14 cellular contexts compared by ENCODE assay signal in the genomic region with DNA sequence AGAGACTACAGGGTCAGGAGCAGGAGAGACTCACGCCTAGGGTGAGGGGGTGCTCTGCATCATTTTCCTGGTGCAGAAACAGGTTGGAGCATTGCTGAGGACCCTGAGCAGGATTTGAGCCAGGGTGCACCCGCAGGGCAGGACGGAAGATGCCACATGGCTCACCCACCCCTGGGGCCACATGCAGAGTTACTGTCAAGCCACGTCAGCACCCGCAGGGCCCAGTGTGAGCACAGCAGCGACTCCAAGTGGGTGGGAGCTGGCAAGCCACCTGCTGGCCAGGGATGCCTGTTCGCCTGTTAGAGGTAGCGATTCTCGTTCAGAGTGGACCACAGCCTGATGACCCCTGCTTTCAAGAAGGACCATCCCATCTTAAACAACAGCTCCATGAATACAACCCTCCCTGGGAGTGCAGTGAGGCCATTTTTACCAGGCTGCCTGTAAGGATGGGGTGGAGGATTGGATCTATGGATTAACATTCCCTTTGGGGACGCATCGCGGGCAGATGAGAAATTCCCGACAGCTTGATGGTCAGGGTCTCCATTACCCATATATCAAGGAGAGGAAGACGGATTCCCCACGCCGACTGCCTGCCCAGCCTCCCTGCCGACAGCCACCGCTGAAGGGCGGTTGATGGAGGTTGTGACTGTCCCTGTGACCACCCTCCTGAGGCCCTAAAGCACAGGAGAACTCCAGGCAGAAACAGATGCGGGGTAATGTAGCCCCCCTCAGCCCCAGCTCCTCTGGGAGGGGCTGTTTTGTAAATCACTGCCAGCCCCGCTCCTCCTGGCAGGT.
DNase-seq lines count a peak whose midpoint lies in the region; ATAC-seq and TF ChIP-seq lines count a peak whose summit lies in the region.
"Had no signal": no experiment of that assay in that cellular context is flagged by ENCODE, and none has a peak within 500 bp of the region (broad histone marks: within the 10 kb centered on the region; RNA-seq: fewer than 3 reads in every experiment).

No MANE protein-coding gene starts in this region.

- no peak overlapping the region for H3K27ac ChIP-seq in PC-9
- H3K27ac ChIP-seq: VCaP had no signal

- POLR2A ChIA-PET in PC-9 (lab: Charles Lee; ENCODE audit: unreplicated experiment), result no interaction called here

- no peaks in the 10 kb centered on the region for H3F3A ChIP-seq in PC-9 (ENCODE audit: insufficient read depth, low read depth)

- no peak overlapping the region for H2AFZ ChIP-seq in PC-9

- no peak overlapping the region for H3K27ac Mint-ChIP-seq in glutamatergic neuron (ENCODE audit: unreplicated experiment)
- no peak overlapping the region for H3K27ac Mint-ChIP-seq in stimulated activated naive B cell treated with anti-CD40 and anti-IgM and Interleukin-4, amounts not matched to agents 10 μg/mL and 1 μg/mL and 100 μg/mL, for 72 hours
- no peak overlapping the region for H3K27ac Mint-ChIP-seq in T-helper 2 cell treated with Interferon-gamma antibody and Interleukin-4, amounts not matched to agents 5 μg/mL and 100 μg/mL, for 36 hours
- H3K27ac Mint-ChIP-seq: activated naive CD4-positive, alpha-beta T cell treated with anti-CD3 and anti-CD28 coated beads for 36 hours; CD8-positive, alpha-beta memory T cell; dendritic cell treated with granulocyte-macrophage colony-stimulating factor and Interleukin-4, amounts not matched to agents 40 ng/mL and 50 ng/mL, for 4 days had no signal

- no peaks in the 10 kb centered on the region for H3K9me2 ChIP-seq in PC-9 (ENCODE audit: insufficient read depth)

- no peaks in the 10 kb centered on the region for H3K27me3 ChIP-seq in PC-9 (ENCODE audit: insufficient read depth, low read depth)

- DNase-seq in stimulated activated CD4-positive, alpha-beta T cell treated with anti-CD3 and anti-CD28 coated beads, Interleukin-4, amount 100 ng/mL, for 1 hour, result peak; percentile 0
- no peak for DNase-seq in stimulated activated CD4-positive, alpha-beta T cell treated with anti-CD3 and anti-CD28 coated beads, Interleukin-12 subunit alpha, Interleukin-12 subunit beta, amount 100 ng/mL, for 4 hours
- DNase-seq in PC-9, result peak; percentile 16 to 44
- DNase-seq in glutamatergic neuron, result peak; percentile 20
- no peak for DNase-seq in NCI-H748 treated with DMSO at 0.1 percent for 48 hours (lab: John Stamatoyannopoulos, UW)
- no peak for DNase-seq in stimulated activated naive B cell treated with anti-CD40 and anti-IgM and Interleukin-4, amounts not matched to agents 10 μg/mL and 1 μg/mL and 100 μg/mL, for 72 hours
- no peak for DNase-seq in T-helper 2 cell treated with Interferon-gamma antibody and Interleukin-4, amounts not matched to agents 5 μg/mL and 100 μg/mL, for 36 hours (ENCODE audit: low spot score)
- no peak for DNase-seq in NCI-H2227 treated with DMSO at 0.1 percent for 48 hours (lab: John Stamatoyannopoulos, UW)
- DNase-seq: activated naive CD4-positive, alpha-beta T cell treated with anti-CD3 and anti-CD28 coated beads for 36 hours; mesenchymal stem cell; NCI-H1092 treated with DMSO at 0.1 percent for 48 hours had no signal

- peaks cover 6% of the 10 kb centered on the region for H3K9me3 Mint-ChIP-seq in glutamatergic neuron (ENCODE audit: unreplicated experiment)
- H3K9me3 Mint-ChIP-seq in stimulated activated naive B cell treated with anti-CD40 and anti-IgM and Interleukin-4, amounts not matched to agents 10 μg/mL and 1 μg/mL and 100 μg/mL, for 72 hours, result no peaks in the 10 kb centered on the region
- no peaks in the 10 kb centered on the region for H3K9me3 Mint-ChIP-seq in T-helper 2 cell treated with Interferon-gamma antibody and Interleukin-4, amounts not matched to agents 5 μg/mL and 100 μg/mL, for 36 hours
- H3K9me3 Mint-ChIP-seq: activated naive CD4-positive, alpha-beta T cell treated with anti-CD3 and anti-CD28 coated beads for 36 hours; CD8-positive, alpha-beta memory T cell; dendritic cell treated with granulocyte-macrophage colony-stimulating factor and Interleukin-4, amounts not matched to agents 40 ng/mL and 50 ng/mL, for 4 days had no signal

- H3K4me3 Mint-ChIP-seq in glutamatergic neuron (ENCODE audit: unreplicated experiment), result no peak overlapping the region
- no peak overlapping the region for H3K4me3 Mint-ChIP-seq in stimulated activated naive B cell treated with anti-CD40 and anti-IgM and Interleukin-4, amounts not matched to agents 10 μg/mL and 1 μg/mL and 100 μg/mL, for 72 hours
- no peak overlapping the region for H3K4me3 Mint-ChIP-seq in T-helper 2 cell treated with Interferon-gamma antibody and Interleukin-4, amounts not matched to agents 5 μg/mL and 100 μg/mL, for 36 hours
- H3K4me3 Mint-ChIP-seq: activated naive CD4-positive, alpha-beta T cell treated with anti-CD3 and anti-CD28 coated beads for 36 hours; CD8-positive, alpha-beta memory T cell; dendritic cell treated with granulocyte-macrophage colony-stimulating factor and Interleukin-4, amounts not matched to agents 40 ng/mL and 50 ng/mL, for 4 days had no signal

- no peaks in the 10 kb centered on the region for H3K36me3 ChIP-seq in PC-9 (ENCODE audit: low read depth)

- peaks cover 5% of the 10 kb centered on the region for H3K4me1 Mint-ChIP-seq in glutamatergic neuron (ENCODE audit: low read depth, unreplicated experiment)
- H3K4me1 Mint-ChIP-seq in stimulated activated naive B cell treated with anti-CD40 and anti-IgM and Interleukin-4, amounts not matched to agents 10 μg/mL and 1 μg/mL and 100 μg/mL, for 72 hours, result no peaks in the 10 kb centered on the region
- no peaks in the 10 kb centered on the region for H3K4me1 Mint-ChIP-seq in T-helper 2 cell treated with Interferon-gamma antibody and Interleukin-4, amounts not matched to agents 5 μg/mL and 100 μg/mL, for 36 hours (ENCODE audit: low read depth)
- H3K4me1 Mint-ChIP-seq: CD8-positive, alpha-beta memory T cell had no signal

- peaks cover 6% of the 10 kb centered on the region for H3K27me3 Mint-ChIP-seq in glutamatergic neuron (ENCODE audit: unreplicated experiment)
- H3K27me3 Mint-ChIP-seq in stimulated activated naive B cell treated with anti-CD40 and anti-IgM and Interleukin-4, amounts not matched to agents 10 μg/mL and 1 μg/mL and 100 μg/mL, for 72 hours, result no peaks in the 10 kb centered on the region
- H3K27me3 Mint-ChIP-seq in T-helper 2 cell treated with Interferon-gamma antibody and Interleukin-4, amounts not matched to agents 5 μg/mL and 100 μg/mL, for 36 hours (ENCODE audit: low read depth), result no peaks in the 10 kb centered on the region
- H3K27me3 Mint-ChIP-seq: dendritic cell treated with granulocyte-macrophage colony-stimulating factor and Interleukin-4, amounts not matched to agents 40 ng/mL and 50 ng/mL, for 4 days had no signal

- BruUV-seq in PC-9 (replicated peaks; lab: Mats Ljungman, UMichigan), result no TSS peak

- H3K79me2 ChIP-seq in PC-9 (ENCODE audit: low read depth), result no peaks in the 10 kb centered on the region

- H3K4me1 ChIP-seq in PC-9 (replicated peaks; ENCODE audit: insufficient read depth), result no peaks in the 10 kb centered on the region

- intact Hi-C loops in PC-9 (cut with micrococcal nuclease; ENCODE audit: unreplicated experiment), result loop anchor here (10.0 kb wide), 1 partner anchor 111 kb away; no protein-coding TSS in a partner anchor

- H3K4me2 ChIP-seq in PC-9, result no peak overlapping the region

- no peaks in the 10 kb centered on the region for H3K36me3 Mint-ChIP-seq in glutamatergic neuron (ENCODE audit: unreplicated experiment)
- no peaks in the 10 kb centered on the region for H3K36me3 Mint-ChIP-seq in stimulated activated naive B cell treated with anti-CD40 and anti-IgM and Interleukin-4, amounts not matched to agents 10 μg/mL and 1 μg/mL and 100 μg/mL, for 72 hours
- no peaks in the 10 kb centered on the region for H3K36me3 Mint-ChIP-seq in T-helper 2 cell treated with Interferon-gamma antibody and Interleukin-4, amounts not matched to agents 5 μg/mL and 100 μg/mL, for 36 hours (ENCODE audit: low read depth)
- H3K36me3 Mint-ChIP-seq: CD8-positive, alpha-beta memory T cell had no signal

- H3K9me3 ChIP-seq in PC-9 (ENCODE audit: insufficient read depth, low read depth), result no peaks in the 10 kb centered on the region

- no peaks in the 10 kb centered on the region for H4K20me1 ChIP-seq in PC-9 (ENCODE audit: insufficient read depth)

- peak; percentile 27; the same call in 1 of the 2 replicates for TF ChIP-seq CTCF in PC-9 (conservative IDR thresholded peaks at IDR 0.05)
- no peak for TF ChIP-seq CTCF in glutamatergic neuron (IDR thresholded peaks at IDR 0.05; ENCODE audit: partially characterized antibody, unreplicated experiment)

- no peak for ATAC-seq in stimulated activated naive B cell treated with anti-CD40 and anti-IgM and Interleukin-4, amounts not matched to agents 10 μg/mL and 1 μg/mL and 100 μg/mL, for 72 hours (replicated peaks)

- no peak overlapping the region for H3K4me3 ChIP-seq in PC-9

- CTCF ChIA-PET in PC-9 (lab: Charles Lee), result no interaction called here

Comparison
In these comparisons a context has a peak if more than half of its experiments do, and no peak if none do; other contexts are left out.
1. DNase-seq: peak in stimulated activated CD4-positive, alpha-beta T cell treated with anti-CD3 and anti-CD28 coated beads, Interleukin-4, amount 100 ng/mL, for 1 hour (single experiment), PC-9 (2 of 2) and glutamatergic neuron (single experiment); none in stimulated activated CD4-positive, alpha-beta T cell treated with anti-CD3 and anti-CD28 coated beads, Interleukin-12 subunit alpha, Interleukin-12 subunit beta, amount 100 ng/mL, for 4 hours (single experiment), NCI-H748 treated with DMSO at 0.1 percent for 48 hours (single experiment), stimulated activated naive B cell treated with anti-CD40 and anti-IgM and Interleukin-4, amounts not matched to agents 10 μg/mL and 1 μg/mL and 100 μg/mL, for 72 hours (single experiment), T-helper 2 cell treated with Interferon-gamma antibody and Interleukin-4, amounts not matched to agents 5 μg/mL and 100 μg/mL, for 36 hours (single experiment) and NCI-H2227 treated with DMSO at 0.1 percent for 48 hours (single experiment).